Comparison of ENCODE assay signal across 15 cellular contexts in genomic region chr2:70889716-70890037, GRCh38.
"Had no signal": no experiment of that assay in that cellular context is flagged by ENCODE, and none has a peak within 500 bp of the region (broad histone marks: within the 10 kb centered on the region; RNA-seq: fewer than 3 reads in every experiment).

No MANE protein-coding gene starts in this region.

- ATAC-seq: activated T-cell treated with anti-CD3 and anti-CD28 coated beads, Interleukin-2, amount 50 U/mL, for 72 hours; gastrocnemius medialis; T-helper 17 cell had no signal

- H3K27ac ChIP-seq: coronary artery, epithelial cell of prostate, gastrocnemius medialis, left ventricle myocardium inferior, neutrophil, tibial artery had no signal

- H3K27ac Mint-ChIP-seq: activated T-cell treated with anti-CD3 and anti-CD28 coated beads, Interleukin-2, amount 50 U/mL, for 72 hours; T-helper 17 cell had no signal

- H3K36me3 ChIP-seq: gastrocnemius medialis, left ventricle myocardium inferior, neutrophil, tibial artery had no signal

- H3K4me3 ChIP-seq: tibial artery had no signal

- H3K9me3 Mint-ChIP-seq: activated T-cell treated with anti-CD3 and anti-CD28 coated beads, Interleukin-2, amount 50 U/mL, for 72 hours had no signal

- H3K9me3 ChIP-seq: gastrocnemius medialis, left ventricle myocardium inferior, neutrophil, tibial artery had no signal

- DNase-seq: activated CD4-positive, CD25-positive, alpha-beta regulatory T cell; activated T-cell treated with anti-CD3 and anti-CD28 coated beads, Interleukin-2, amount 50 U/mL, for 72 hours; caudate nucleus; effector CD8-positive, alpha-beta T cell; gastrocnemius medialis; kidney; left ventricle myocardium inferior; mesenchymal stem cell; posterior cingulate gyrus; small intestine; T-helper 17 cell; tibial artery had no signal
